ENCODE assay signal across 2 cellular contexts in the genomic region with DNA sequence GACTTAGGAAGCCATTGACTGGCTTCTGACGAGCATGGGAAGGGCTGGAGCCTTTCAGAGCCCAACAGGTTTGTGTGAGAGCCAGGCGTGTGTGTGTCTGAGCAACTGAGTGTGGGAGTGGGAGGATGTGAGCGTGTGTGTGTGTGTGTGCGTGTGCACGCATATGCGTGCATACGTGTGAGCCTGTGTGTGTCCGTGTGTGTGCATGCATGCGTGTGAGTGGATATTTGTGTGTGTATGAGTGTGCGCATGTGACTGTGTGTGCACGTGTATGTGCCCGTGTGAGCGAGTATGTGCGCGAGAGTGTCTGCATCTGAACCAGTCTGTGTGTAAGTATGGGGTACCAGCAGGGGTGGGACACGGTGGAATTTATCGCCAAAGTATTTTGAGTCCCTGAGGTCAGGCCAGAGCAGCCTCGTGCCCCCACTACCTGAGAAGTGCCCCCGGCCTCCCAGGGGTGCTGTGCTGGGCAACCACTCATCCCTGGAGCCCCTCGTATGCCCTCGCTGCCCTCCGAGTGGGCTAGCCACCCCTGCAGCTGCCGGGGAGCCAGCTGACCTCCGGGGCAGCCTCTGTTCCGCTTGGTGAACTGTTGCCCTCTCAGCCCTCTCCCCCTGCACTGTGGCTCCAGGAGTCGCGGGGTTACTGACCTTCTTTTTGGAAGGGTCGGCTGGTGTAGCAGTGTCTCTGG.
TF ChIP-seq lines count a peak whose summit lies in the region.

No MANE protein-coding gene starts in this region.

TF ChIP-seq in liver, 16 proteins besides CTCF, POLR2A, EP300 and RAD21:
- TF ChIP-seq HNF4G (IDR thresholded peaks at IDR 0.05) (peak; percentile 55), FOXA1 (IDR thresholded peaks at IDR 0.05) (no peak), HNF4A (conservative IDR thresholded peaks at IDR 0.05) (peak; percentile 78 to 92), TAF1 (conservative IDR thresholded peaks at IDR 0.05) (no peak), RXRA (IDR thresholded peaks at IDR 0.05) (peak; percentile 82 to 89), SP1 (IDR thresholded peaks at IDR 0.05) (no peak), YY1 (IDR thresholded peaks at IDR 0.05) (no peak), JUND (IDR thresholded peaks at IDR 0.05) (no peak), EGR1 (IDR thresholded peaks at IDR 0.05; ENCODE audit: low read depth in 2 of 2) (peak in 1 of 2 donors; percentile 62), NR2F2 (IDR thresholded peaks at IDR 0.05) (peak; percentile 48), GABPA (IDR thresholded peaks at IDR 0.05 in 1 of 2, conservative IDR thresholded peaks at IDR 0.05 in 1 of 2) (no peak), FOXA2 (IDR thresholded peaks at IDR 0.05) (no peak)
- TF ChIP-seq, protein P1, sequence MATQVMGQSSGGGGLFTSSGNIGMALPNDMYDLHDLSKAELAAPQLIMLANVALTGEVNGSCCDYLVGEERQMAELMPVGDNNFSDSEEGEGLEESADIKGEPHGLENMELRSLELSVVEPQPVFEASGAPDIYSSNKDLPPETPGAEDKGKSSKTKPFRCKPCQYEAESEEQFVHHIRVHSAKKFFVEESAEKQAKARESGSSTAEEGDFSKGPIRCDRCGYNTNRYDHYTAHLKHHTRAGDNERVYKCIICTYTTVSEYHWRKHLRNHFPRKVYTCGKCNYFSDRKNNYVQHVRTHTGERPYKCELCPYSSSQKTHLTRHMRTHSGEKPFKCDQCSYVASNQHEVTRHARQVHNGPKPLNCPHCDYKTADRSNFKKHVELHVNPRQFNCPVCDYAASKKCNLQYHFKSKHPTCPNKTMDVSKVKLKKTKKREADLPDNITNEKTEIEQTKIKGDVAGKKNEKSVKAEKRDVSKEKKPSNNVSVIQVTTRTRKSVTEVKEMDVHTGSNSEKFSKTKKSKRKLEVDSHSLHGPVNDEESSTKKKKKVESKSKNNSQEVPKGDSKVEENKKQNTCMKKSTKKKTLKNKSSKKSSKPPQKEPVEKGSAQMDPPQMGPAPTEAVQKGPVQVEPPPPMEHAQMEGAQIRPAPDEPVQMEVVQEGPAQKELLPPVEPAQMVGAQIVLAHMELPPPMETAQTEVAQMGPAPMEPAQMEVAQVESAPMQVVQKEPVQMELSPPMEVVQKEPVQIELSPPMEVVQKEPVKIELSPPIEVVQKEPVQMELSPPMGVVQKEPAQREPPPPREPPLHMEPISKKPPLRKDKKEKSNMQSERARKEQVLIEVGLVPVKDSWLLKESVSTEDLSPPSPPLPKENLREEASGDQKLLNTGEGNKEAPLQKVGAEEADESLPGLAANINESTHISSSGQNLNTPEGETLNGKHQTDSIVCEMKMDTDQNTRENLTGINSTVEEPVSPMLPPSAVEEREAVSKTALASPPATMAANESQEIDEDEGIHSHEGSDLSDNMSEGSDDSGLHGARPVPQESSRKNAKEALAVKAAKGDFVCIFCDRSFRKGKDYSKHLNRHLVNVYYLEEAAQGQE (IDR thresholded peaks at IDR 0.05): no peak
- TF ChIP-seq, protein P2, sequence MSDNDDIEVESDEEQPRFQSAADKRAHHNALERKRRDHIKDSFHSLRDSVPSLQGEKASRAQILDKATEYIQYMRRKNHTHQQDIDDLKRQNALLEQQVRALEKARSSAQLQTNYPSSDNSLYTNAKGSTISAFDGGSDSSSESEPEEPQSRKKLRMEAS (IDR thresholded peaks at IDR 0.05): no peak
- TF ChIP-seq, protein P3, sequence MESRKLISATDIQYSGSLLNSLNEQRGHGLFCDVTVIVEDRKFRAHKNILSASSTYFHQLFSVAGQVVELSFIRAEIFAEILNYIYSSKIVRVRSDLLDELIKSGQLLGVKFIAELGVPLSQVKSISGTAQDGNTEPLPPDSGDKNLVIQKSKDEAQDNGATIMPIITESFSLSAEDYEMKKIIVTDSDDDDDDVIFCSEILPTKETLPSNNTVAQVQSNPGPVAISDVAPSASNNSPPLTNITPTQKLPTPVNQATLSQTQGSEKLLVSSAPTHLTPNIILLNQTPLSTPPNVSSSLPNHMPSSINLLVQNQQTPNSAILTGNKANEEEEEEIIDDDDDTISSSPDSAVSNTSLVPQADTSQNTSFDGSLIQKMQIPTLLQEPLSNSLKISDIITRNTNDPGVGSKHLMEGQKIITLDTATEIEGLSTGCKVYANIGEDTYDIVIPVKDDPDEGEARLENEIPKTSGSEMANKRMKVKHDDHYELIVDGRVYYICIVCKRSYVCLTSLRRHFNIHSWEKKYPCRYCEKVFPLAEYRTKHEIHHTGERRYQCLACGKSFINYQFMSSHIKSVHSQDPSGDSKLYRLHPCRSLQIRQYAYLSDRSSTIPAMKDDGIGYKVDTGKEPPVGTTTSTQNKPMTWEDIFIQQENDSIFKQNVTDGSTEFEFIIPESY (IDR thresholded peaks at IDR 0.05): no peak
- TF ChIP-seq, protein P4, sequence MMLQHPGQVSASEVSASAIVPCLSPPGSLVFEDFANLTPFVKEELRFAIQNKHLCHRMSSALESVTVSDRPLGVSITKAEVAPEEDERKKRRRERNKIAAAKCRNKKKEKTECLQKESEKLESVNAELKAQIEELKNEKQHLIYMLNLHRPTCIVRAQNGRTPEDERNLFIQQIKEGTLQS (IDR thresholded peaks at IDR 0.05): no peak

TF ChIP-seq in HepG2, 621 proteins besides CTCF, POLR2A, EP300 and RAD21:
- TF ChIP-seq ZBTB42 (CRISPR knock-in tag; IDR thresholded peaks at IDR 0.05) (no peak), ZZZ3 (CRISPR knock-in tag; IDR thresholded peaks at IDR 0.05; ENCODE audit: borderline replicate concordance) (no peak), HDAC6 (IDR thresholded peaks at IDR 0.05; ENCODE audit: low read depth, low read length) (no peak), ARNT2 (CRISPR knock-in tag; IDR thresholded peaks at IDR 0.05; ENCODE audit: low read depth) (no peak), MED13 (CRISPR knock-in tag; IDR thresholded peaks at IDR 0.05) (no peak), ZNF709 (CRISPR knock-in tag; IDR thresholded peaks at IDR 0.05) (no peak), ZKSCAN5 (CRISPR knock-in tag; IDR thresholded peaks at IDR 0.05) (no peak), ZNF230 (CRISPR knock-in tag; IDR thresholded peaks at IDR 0.05) (no peak), SRSF1 (optimal IDR thresholded peaks at IDR 0.05; ENCODE audit: low read depth, low read length) (no peak), ELF3 (CRISPR knock-in tag; IDR thresholded peaks at IDR 0.05) (no peak), SNAPC2 (CRISPR knock-in tag; IDR thresholded peaks at IDR 0.05) (no peak), ZNF569 (CRISPR knock-in tag; IDR thresholded peaks at IDR 0.05; ENCODE audit: borderline replicate concordance) (no peak), NFYB (CRISPR knock-in tag; IDR thresholded peaks at IDR 0.05) (no peak), POLR2G (IDR thresholded peaks at IDR 0.05; ENCODE audit: low read depth, low read length) (no peak), MTA1 (CRISPR knock-in tag; IDR thresholded peaks at IDR 0.05; ENCODE audit: borderline replicate concordance) (no peak)
- TF ChIP-seq, protein P5, sequence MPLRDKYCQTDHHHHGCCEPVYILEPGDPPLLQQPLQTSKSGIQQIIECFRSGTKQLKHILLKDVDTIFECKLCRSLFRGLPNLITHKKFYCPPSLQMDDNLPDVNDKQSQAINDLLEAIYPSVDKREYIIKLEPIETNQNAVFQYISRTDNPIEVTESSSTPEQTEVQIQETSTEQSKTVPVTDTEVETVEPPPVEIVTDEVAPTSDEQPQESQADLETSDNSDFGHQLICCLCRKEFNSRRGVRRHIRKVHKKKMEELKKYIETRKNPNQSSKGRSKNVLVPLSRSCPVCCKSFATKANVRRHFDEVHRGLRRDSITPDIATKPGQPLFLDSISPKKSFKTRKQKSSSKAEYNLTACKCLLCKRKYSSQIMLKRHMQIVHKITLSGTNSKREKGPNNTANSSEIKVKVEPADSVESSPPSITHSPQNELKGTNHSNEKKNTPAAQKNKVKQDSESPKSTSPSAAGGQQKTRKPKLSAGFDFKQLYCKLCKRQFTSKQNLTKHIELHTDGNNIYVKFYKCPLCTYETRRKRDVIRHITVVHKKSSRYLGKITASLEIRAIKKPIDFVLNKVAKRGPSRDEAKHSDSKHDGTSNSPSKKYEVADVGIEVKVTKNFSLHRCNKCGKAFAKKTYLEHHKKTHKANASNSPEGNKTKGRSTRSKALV (CRISPR knock-in tag; IDR thresholded peaks at IDR 0.05): no peak
- TF ChIP-seq, protein P6, sequence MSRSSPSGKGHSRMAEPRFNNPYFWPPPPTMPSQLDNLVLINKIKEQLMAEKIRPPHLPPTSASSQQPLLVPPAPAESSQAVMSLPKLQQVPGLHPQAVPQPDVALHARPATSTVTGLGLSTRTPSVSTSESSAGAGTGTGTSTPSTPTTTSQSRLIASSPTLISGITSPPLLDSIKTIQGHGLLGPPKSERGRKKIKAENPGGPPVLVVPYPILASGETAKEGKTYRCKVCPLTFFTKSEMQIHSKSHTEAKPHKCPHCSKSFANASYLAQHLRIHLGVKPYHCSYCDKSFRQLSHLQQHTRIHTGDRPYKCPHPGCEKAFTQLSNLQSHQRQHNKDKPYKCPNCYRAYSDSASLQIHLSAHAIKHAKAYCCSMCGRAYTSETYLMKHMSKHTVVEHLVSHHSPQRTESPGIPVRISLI (CRISPR knock-in tag; IDR thresholded peaks at IDR 0.05; ENCODE audit: borderline replicate concordance): no peak
- TF ChIP-seq, protein P7, sequence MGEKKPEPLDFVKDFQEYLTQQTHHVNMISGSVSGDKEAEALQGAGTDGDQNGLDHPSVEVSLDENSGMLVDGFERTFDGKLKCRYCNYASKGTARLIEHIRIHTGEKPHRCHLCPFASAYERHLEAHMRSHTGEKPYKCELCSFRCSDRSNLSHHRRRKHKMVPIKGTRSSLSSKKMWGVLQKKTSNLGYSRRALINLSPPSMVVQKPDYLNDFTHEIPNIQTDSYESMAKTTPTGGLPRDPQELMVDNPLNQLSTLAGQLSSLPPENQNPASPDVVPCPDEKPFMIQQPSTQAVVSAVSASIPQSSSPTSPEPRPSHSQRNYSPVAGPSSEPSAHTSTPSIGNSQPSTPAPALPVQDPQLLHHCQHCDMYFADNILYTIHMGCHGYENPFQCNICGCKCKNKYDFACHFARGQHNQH (CRISPR knock-in tag; IDR thresholded peaks at IDR 0.05): no peak
- TF ChIP-seq, protein P8, sequence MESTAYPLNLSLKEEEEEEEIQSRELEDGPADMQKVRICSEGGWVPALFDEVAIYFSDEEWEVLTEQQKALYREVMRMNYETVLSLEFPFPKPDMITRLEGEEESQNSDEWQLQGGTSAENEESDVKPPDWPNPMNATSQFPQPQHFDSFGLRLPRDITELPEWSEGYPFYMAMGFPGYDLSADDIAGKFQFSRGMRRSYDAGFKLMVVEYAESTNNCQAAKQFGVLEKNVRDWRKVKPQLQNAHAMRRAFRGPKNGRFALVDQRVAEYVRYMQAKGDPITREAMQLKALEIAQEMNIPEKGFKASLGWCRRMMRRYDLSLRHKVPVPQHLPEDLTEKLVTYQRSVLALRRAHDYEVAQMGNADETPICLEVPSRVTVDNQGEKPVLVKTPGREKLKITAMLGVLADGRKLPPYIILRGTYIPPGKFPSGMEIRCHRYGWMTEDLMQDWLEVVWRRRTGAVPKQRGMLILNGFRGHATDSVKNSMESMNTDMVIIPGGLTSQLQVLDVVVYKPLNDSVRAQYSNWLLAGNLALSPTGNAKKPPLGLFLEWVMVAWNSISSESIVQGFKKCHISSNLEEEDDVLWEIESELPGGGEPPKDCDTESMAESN (CRISPR knock-in tag; conservative IDR thresholded peaks at IDR 0.05): no peak
